In the genomic region with DNA sequence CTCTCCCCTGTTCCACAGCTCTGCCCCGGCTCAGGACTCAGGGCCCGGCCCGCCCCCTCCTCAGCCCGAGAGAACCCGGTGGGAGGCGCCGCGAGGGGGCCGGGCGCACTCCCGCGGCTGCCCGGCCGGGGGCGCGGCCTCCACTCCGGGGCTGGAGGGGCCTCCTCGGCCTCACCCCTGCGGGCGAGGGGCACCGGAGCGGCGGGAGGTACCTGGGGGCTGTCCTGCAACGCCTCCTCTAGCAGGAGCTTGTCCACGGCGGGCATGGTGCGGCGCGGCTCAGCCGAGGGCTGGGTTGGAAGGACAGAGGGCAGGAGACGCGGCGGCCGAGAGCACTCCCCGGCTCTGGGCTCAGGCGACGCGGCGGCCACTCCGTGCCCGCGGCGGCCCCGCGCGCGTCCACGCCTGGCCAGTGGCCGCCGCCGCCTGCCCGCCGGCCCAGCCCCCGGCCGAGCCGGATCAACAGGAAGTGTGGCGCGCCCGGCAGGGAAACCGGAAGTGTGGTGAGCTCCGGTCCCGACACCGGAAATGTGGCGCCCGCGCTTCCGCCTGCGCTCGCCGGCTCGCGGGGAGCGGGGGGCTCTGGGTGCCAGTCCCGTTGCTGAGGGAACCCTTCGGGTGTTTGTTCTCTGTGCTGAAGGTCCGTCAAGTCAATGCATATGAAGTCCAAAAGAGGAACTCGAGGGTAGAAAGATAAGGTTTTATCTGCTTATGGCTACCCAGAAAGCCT, we compare ENCODE assay signal across 8 cellular contexts. TPM values are rescaled to one million over a fixed set of nuclear protein-coding genes. Genes with fewer than 3 reads are reported as not detected.
DNase-seq lines count a peak whose midpoint lies in the region; ATAC-seq and TF ChIP-seq lines count a peak whose summit lies in the region.

A gene with protein sequence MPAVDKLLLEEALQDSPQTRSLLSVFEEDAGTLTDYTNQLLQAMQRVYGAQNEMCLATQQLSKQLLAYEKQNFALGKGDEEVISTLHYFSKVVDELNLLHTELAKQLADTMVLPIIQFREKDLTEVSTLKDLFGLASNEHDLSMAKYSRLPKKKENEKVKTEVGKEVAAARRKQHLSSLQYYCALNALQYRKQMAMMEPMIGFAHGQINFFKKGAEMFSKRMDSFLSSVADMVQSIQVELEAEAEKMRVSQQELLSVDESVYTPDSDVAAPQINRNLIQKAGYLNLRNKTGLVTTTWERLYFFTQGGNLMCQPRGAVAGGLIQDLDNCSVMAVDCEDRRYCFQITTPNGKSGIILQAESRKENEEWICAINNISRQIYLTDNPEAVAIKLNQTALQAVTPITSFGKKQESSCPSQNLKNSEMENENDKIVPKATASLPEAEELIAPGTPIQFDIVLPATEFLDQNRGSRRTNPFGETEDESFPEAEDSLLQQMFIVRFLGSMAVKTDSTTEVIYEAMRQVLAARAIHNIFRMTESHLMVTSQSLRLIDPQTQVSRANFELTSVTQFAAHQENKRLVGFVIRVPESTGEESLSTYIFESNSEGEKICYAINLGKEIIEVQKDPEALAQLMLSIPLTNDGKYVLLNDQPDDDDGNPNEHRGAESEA (minus strand): TSS at position 428 of the 730 bp plus-strand sequence. CDS start 162 bp downstream, at position 266.

- H3K4me1 ChIP-seq in heart right ventricle, result peaks cover 9 to 54% (median 43%) of the 10 kb centered on the region in 9 donors
- peaks cover 29 to 42% (median 35%) of the 10 kb centered on the region in 4 donors for H3K4me1 ChIP-seq in upper lobe of left lung

- H3K36me3 ChIP-seq in heart right ventricle (peaks cover 0 to 7% (median 0%) of the 10 kb centered on the region in 9 donors), upper lobe of left lung (peaks cover 0 to 5% (median 0%) of the 10 kb centered on the region in 4 donors)

- TF ChIP-seq EP300 in upper lobe of left lung (IDR thresholded peaks at IDR 0.05), result peak in 2 of 4 donors; percentile 61 to 80

- H3K27me3 ChIP-seq in heart right ventricle (no peaks in the 10 kb centered on the region), upper lobe of left lung (no peaks in the 10 kb centered on the region)

- H3K27ac ChIP-seq in heart right ventricle, result peak within 1 kb of the TSS; percentile 91 to 98 (median 96)
- peak within 1 kb of the TSS; percentile 95 to 98 (median 96) for H3K27ac ChIP-seq in upper lobe of left lung

- 0% methylated on average over 71 to 77 of the region's 77 CpGs for WGBS in heart right ventricle, 2 donors
- WGBS in upper lobe of left lung, 2 donors, result 0% methylated on average over 2 to 32 of the region's 77 CpGs

- peak; percentile 88 for ATAC-seq in HG02798 (IDR thresholded peaks at IDR 0.05; ENCODE audit: poor library complexity, unreplicated experiment)
- peak; percentile 93 to 98 (median 96) for ATAC-seq in heart right ventricle
- peak; percentile 95 to 97 for ATAC-seq in upper lobe of left lung (ENCODE audit: low FRiP score in 2 of 2)

- H3K4me3 ChIP-seq in heart right ventricle, result peak within 1 kb of the TSS; percentile 58 to 99 (median 86)
- peak within 1 kb of the TSS; percentile 84 to 96 (median 91) for H3K4me3 ChIP-seq in upper lobe of left lung

- TF ChIP-seq POLR2A in upper lobe of left lung (IDR thresholded peaks at IDR 0.05), result peak in 3 of 4 donors; percentile 77 to 90 (median 88)

- DNase-seq in NCI-H146 (lab: John Stamatoyannopoulos, UW) (peak; percentile 93), amniotic epithelial cell (ENCODE audit: low read depth) (peak; percentile 87), heart right ventricle (peak; percentile 94), posterior vena cava (ENCODE audit: low spot score) (peak; percentile 98), upper lobe of left lung (peak; percentile 93 to 97)

- TF ChIP-seq CTCF in GM12874 (IDR thresholded peaks at IDR 0.05; ENCODE audit: insufficient read depth, low read depth, low read length) (peak; percentile 46), heart right ventricle (IDR thresholded peaks at IDR 0.05) (peak; percentile 7 to 57 (median 44)), upper lobe of left lung (IDR thresholded peaks at IDR 0.05) (peak; percentile 37 to 77 (median 66))

- H3K9me3 ChIP-seq in heart right ventricle (no peaks in the 10 kb centered on the region), upper lobe of left lung (no peaks in the 10 kb centered on the region)

- intact Hi-C loops in T-helper 1 cell treated with Interleukin-12 subunit alpha and Interleukin-12 subunit beta and Interleukin-4 antibody, amounts not matched to agents 30 ng/mL and 1 ng/mL, for 36 hours (cut with micrococcal nuclease), result loop anchor here (1.0 to 10.0 kb wide), 12 partner anchors 10 to 1857 kb away; a partner anchor contains a TSS
- intact Hi-C loops in heart right ventricle (cut with DNase I) (no loop called here), posterior vena cava (cut with DNase I) (no loop called here)

RNA-seq across cellular contexts. Expression of the gene that starts here (rescaled TPM):
- total RNA-seq in T-helper 1 cell treated with Interleukin-12 subunit alpha and Interleukin-12 subunit beta and Interleukin-4 antibody, amounts not matched to agents 30 ng/mL and 1 ng/mL, for 36 hours, result 25.4 and 26.0 TPM in 2 replicates
- total RNA-seq in heart right ventricle (10 to 100 TPM; 14.1 to 28.9 (median 19.4) TPM), posterior vena cava (10 to 100 TPM; 40.3 to 41.2 TPM), upper lobe of left lung (10 to 100 TPM; 23.8 to 72.3 (median 28.6) TPM)
- polyA plus RNA-seq in heart right ventricle, result 10 to 100 TPM in 1 of 2 donors, 1 to 10 TPM in 1; 8.4 to 15.2 TPM

Comparison
In these comparisons a context has a peak if more than half of its experiments do, and no peak if none do; other contexts are left out.
1. Peak in every context shown above with its lines: DNase-seq, ATAC-seq, H3K4me3 ChIP-seq and H3K27ac ChIP-seq.